Comparison of ENCODE assay signal across 1 cellular context in genomic region chr1:235923466-235924008, GRCh38.
TF ChIP-seq lines count a peak whose summit lies in the region.

No MANE protein-coding gene starts in this region.

TF ChIP-seq in IMR-90, 13 proteins besides CTCF, POLR2A, EP300 and RAD21 (continued from another document):
- TF ChIP-seq USF2 (IDR thresholded peaks at IDR 0.05; ENCODE audit: low read depth, low read length) (peak; percentile 9; the same call in 1 of the 2 replicates), MAFK (IDR thresholded peaks at IDR 0.05; ENCODE audit: low read depth, low read length) (peak; percentile 77), FOS (IDR thresholded peaks at IDR 0.05; ENCODE audit: low read depth, low read length) (peak; percentile 34; the same call in 1 of the 2 replicates), CEBPB (IDR thresholded peaks at IDR 0.05; ENCODE audit: low read depth, low read length) (no peak), ELK1 (IDR thresholded peaks at IDR 0.05; ENCODE audit: borderline replicate concordance, low read depth, low read length) (no peak), MAZ (IDR thresholded peaks at IDR 0.05; ENCODE audit: borderline replicate concordance, low read depth, low read length) (no peak), BHLHE40 (IDR thresholded peaks at IDR 0.05; ENCODE audit: low read depth, low read length) (no peak), SMC3 (IDR thresholded peaks at IDR 0.05; ENCODE audit: low read depth, low read length) (no peak)
